In genomic region chr16:66070140-66070887, GRCh38 we compare ENCODE assay signal across 10 cellular contexts.
DNase-seq lines count a peak whose midpoint lies in the region; ATAC-seq and TF ChIP-seq lines count a peak whose summit lies in the region.
"Had no signal": no experiment of that assay in that cellular context is flagged by ENCODE, and none has a peak within 500 bp of the region (broad histone marks: within the 10 kb centered on the region; RNA-seq: fewer than 3 reads in every experiment).

No MANE protein-coding gene starts in this region.

- no peak overlapping the region for H3K4me3 ChIP-seq in lower lobe of right lung

- intact Hi-C loops in lower lobe of right lung (cut with DNase I), result no loop called here

- no peaks in the 10 kb centered on the region for H3K9me3 ChIP-seq in lower lobe of right lung

- no peaks in the 10 kb centered on the region for H3K27me3 ChIP-seq in lower lobe of right lung (ENCODE audit: low read depth)

- peak overlapping the region; percentile 46 for H3K27ac Mint-ChIP-seq in chondrocyte (ENCODE audit: unreplicated experiment)

- peaks cover 6% of the 10 kb centered on the region for H3K4me1 ChIP-seq in lower lobe of right lung

- H3K4me3 Mint-ChIP-seq in chondrocyte (ENCODE audit: unreplicated experiment), result no peak overlapping the region

- peak; percentile 58 to 80 for ATAC-seq in lower lobe of right lung

- no peaks in the 10 kb centered on the region for H3K36me3 ChIP-seq in lower lobe of right lung

- H3K36me3 Mint-ChIP-seq in chondrocyte (ENCODE audit: low read depth), result peaks cover 3% of the 10 kb centered on the region

- TF ChIP-seq CTCF in chondrocyte (IDR thresholded peaks at IDR 0.05), result no peak
- no peak for TF ChIP-seq CTCF in lower lobe of right lung (IDR thresholded peaks at IDR 0.05)

- peaks cover 42% of the 10 kb centered on the region for H3K4me1 Mint-ChIP-seq in chondrocyte (ENCODE audit: low read depth)

- H3K9me3 Mint-ChIP-seq in chondrocyte (ENCODE audit: low read depth), result peaks cover 14% of the 10 kb centered on the region

- DNase-seq in NCI-H1105 treated with DMSO at 0.1 percent for 48 hours (lab: John Stamatoyannopoulos, UW), result peak; percentile 76
- no peak for DNase-seq in chondrocyte (ENCODE audit: low spot score)
- peak; percentile 53 for DNase-seq in lower lobe of right lung
- DNase-seq in superior temporal gyrus (ENCODE audit: extremely low spot score), result peak; percentile 24
- no peak for DNase-seq in stimulated activated CD4-positive, alpha-beta T cell treated with anti-CD3 and anti-CD28 coated beads, Interleukin-4, amount 100 ng/mL, for 24 hours
- no peak for DNase-seq in D341Med (ENCODE audit: low spot score)
- DNase-seq in HUDEP-2 (lab: John Stamatoyannopoulos, UW; ENCODE audit: unreplicated experiment in 76 of 76), result no peak
- DNase-seq: activated CD4-positive, alpha-beta T cell treated with anti-CD3 and anti-CD28 coated beads, Interleukin-2, amount 50 U/mL, for 48 hours; foreskin melanocyte; NCI-H1930 had no signal

- H3K27ac ChIP-seq in lower lobe of right lung, result no peak overlapping the region

- no peaks in the 10 kb centered on the region for H3K27me3 Mint-ChIP-seq in chondrocyte (ENCODE audit: low read depth)

Comparison
In these comparisons a context has a peak if more than half of its experiments do, and no peak if none do; other contexts are left out.
1. DNase-seq: peak in NCI-H1105 treated with DMSO at 0.1 percent for 48 hours (single experiment), lower lobe of right lung (single experiment) and superior temporal gyrus (single experiment); none in chondrocyte (single experiment), stimulated activated CD4-positive, alpha-beta T cell treated with anti-CD3 and anti-CD28 coated beads, Interleukin-4, amount 100 ng/mL, for 24 hours (single experiment), D341Med (single experiment) and HUDEP-2 (0 of 76).